In genomic region chr6:157985378-157986155, GRCh38 we compare ENCODE assay signal across 10 cellular contexts. TPM values are rescaled to one million over a fixed set of nuclear protein-coding genes. Genes with fewer than 3 reads are reported as not detected.
DNase-seq lines count a peak whose midpoint lies in the region; ATAC-seq and TF ChIP-seq lines count a peak whose summit lies in the region.
"Had no signal": no experiment of that assay in that cellular context is flagged by ENCODE, and none has a peak within 500 bp of the region (broad histone marks: within the 10 kb centered on the region; RNA-seq: fewer than 3 reads in every experiment).

No MANE protein-coding gene starts in this region.

- CTCF ChIA-PET in CD4-positive, alpha-beta memory T cell (lab: Charles Lee; ENCODE audit: partially characterized antibody): interaction anchor here (1.3 to 1.5 kb wide), 2 partner anchors 85 to 229 kb away, joined by 3 to 8 read pairs; no protein-coding TSS in a partner anchor

- no peaks in the 10 kb centered on the region for H3K9me3 ChIP-seq in CD4-positive, alpha-beta memory T cell (ENCODE audit: control insufficient read depth in 1 of 2, low read length in 2 of 2)

- H3K36me3 ChIP-seq in CD4-positive, alpha-beta memory T cell (ENCODE audit: insufficient read depth, low read length): no peaks in the 10 kb centered on the region

- peaks cover 64% of the 10 kb centered on the region for H3K4me1 ChIP-seq in CD4-positive, alpha-beta memory T cell (ENCODE audit: insufficient read depth, low read length)

- peak overlapping the region in 3 of 7 donors; percentile 4 to 37 (median 8) for H3K27ac Mint-ChIP-seq in CD4-positive, alpha-beta memory T cell
- H3K27ac Mint-ChIP-seq in HFFc6: peak overlapping the region; percentile 71
- H3K27ac Mint-ChIP-seq: activated T-cell treated with anti-CD3 and anti-CD28 coated beads, Interleukin-2, amount 50 U/mL, for 72 hours had no signal

- ATAC-seq in Right ventricle myocardium inferior: no peak
- no peak for ATAC-seq in GM21515 (IDR thresholded peaks at IDR 0.05; ENCODE audit: unreplicated experiment)
- ATAC-seq: activated T-cell treated with anti-CD3 and anti-CD28 coated beads, Interleukin-2, amount 50 U/mL, for 72 hours had no signal

- TF ChIP-seq CTCF in HFFc6 (IDR thresholded peaks at IDR 0.05) (no peak), GM10266 (IDR thresholded peaks at IDR 0.05; ENCODE audit: control insufficient read depth, insufficient read depth, low read depth, missing control alignments) (no peak)

- H3K4me1 Mint-ChIP-seq in CD4-positive, alpha-beta memory T cell: peaks cover 33 to 63% (median 47%) of the 10 kb centered on the region in 4 donors
- peaks cover 63% of the 10 kb centered on the region for H3K4me1 Mint-ChIP-seq in HFFc6 (ENCODE audit: low read depth)

- intact Hi-C loops in CD4-positive, alpha-beta memory T cell (cut with micrococcal nuclease): no loop called here
- intact Hi-C loops in Right ventricle myocardium inferior (cut with DNase I): no loop called here

- H3K9me3 Mint-ChIP-seq in CD4-positive, alpha-beta memory T cell: peaks cover 0 to 2% (median 0%) of the 10 kb centered on the region in 8 donors
- no peaks in the 10 kb centered on the region for H3K9me3 Mint-ChIP-seq in HFFc6
- H3K9me3 Mint-ChIP-seq: activated T-cell treated with anti-CD3 and anti-CD28 coated beads, Interleukin-2, amount 50 U/mL, for 72 hours; neural crest cell had no signal

- H3K27me3 Mint-ChIP-seq in CD4-positive, alpha-beta memory T cell: no peaks in the 10 kb centered on the region
- H3K27me3 Mint-ChIP-seq in HFFc6 (ENCODE audit: insufficient read depth): no peaks in the 10 kb centered on the region

- H3K4me3 ChIP-seq in CD4-positive, alpha-beta memory T cell (ENCODE audit: low read length in 2 of 2): no peak overlapping the region

- H3K36me3 Mint-ChIP-seq in CD4-positive, alpha-beta memory T cell: peaks cover 0 to 7% of the 10 kb centered on the region in 2 donors
- H3K36me3 Mint-ChIP-seq in HFFc6 (ENCODE audit: low read depth): peaks cover 9% of the 10 kb centered on the region; the same call in 1 of the 2 replicates

- POLR2A ChIA-PET in CD4-positive, alpha-beta memory T cell (lab: Charles Lee; ENCODE audit: partially characterized antibody): no interaction called here

- no peak overlapping the region for H3K27ac ChIP-seq in CD4-positive, alpha-beta memory T cell (ENCODE audit: low read depth, low read length)
- peak overlapping the region; percentile 75 for H3K27ac ChIP-seq in angular gyrus (ENCODE audit: low read depth, low read length)

- DNase-seq in CD4-positive, alpha-beta memory T cell: no peak
- DNase-seq in HFFc6 (peak; percentile 25), midbrain (lab: John Stamatoyannopoulos, UW) (peak; percentile 55), NCI-H226 (no peak), Right ventricle myocardium inferior (ENCODE audit: missing footprints) (no peak), GM10266 (ENCODE audit: extremely low spot score) (no peak)

- H3K27me3 ChIP-seq in CD4-positive, alpha-beta memory T cell (ENCODE audit: insufficient read depth, low read length): no peaks in the 10 kb centered on the region

- H3K4me3 Mint-ChIP-seq in CD4-positive, alpha-beta memory T cell: peak overlapping the region in 5 of 8 donors; percentile 64 to 94 (median 75)
- H3K4me3 Mint-ChIP-seq in HFFc6: peak overlapping the region; percentile 63
- H3K4me3 Mint-ChIP-seq: neural crest cell had no signal

RNA-seq across cellular contexts. Expression of gene SYNJ2, which starts 3.9 kb away (rescaled TPM):
- 10 to 100 TPM; 17.2 to 17.4 TPM for total RNA-seq in CD4-positive, alpha-beta memory T cell
- polyA plus RNA-seq in CD4-positive, alpha-beta memory T cell: 10 to 100 TPM; 14.5 to 14.6 TPM
- 10 to 100 TPM; 31.8 to 46.4 (median 41.3) TPM for total RNA-seq in HFFc6 (2021; fragmentation: NEBNext Ultra II Directional; extraction: Animal tissue kit (Norgen Biotek cat#: 25700))
- total RNA-seq in Right ventricle myocardium inferior: 15.0 TPM

Comparison
In these comparisons a context has a peak if more than half of its experiments do, and no peak if none do; other contexts are left out.
1. DNase-seq: peak in HFFc6 (single experiment) and midbrain (single experiment); none in CD4-positive, alpha-beta memory T cell (0 of 5), NCI-H226 (single experiment), Right ventricle myocardium inferior (single experiment) and GM10266 (single experiment).